In the genomic region with DNA sequence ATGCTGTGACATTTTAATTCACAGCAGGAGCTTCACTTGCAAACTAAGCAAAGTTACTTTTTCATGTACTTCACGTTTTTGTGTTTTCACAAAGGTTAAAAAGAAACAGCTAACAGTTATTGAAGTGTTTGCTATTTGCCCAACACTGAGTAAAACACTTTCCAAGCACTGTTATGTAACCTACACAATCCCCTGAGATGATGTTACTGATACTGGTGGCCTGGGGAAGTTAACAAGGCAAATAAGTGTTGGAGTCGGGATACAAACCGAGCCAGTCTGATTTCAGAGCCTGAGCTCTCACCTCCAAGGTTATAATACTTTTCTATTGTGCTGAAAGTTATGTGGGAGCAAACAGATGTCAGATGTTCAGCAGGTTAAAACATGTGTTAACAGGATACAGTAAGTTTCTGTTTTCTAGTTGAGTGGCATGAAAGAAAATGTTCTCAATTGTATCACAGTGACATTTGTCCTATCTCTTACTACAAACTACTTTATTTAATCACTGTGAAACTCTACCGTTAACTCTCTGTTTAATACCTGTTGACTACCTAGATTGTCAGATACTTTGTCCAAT, we compare ENCODE assay signal across 22 cellular contexts. TPM values are rescaled to one million over a fixed set of nuclear protein-coding genes. Genes with fewer than 3 reads are reported as not detected.
A peak's percentile ranks its signal among the peaks of the same experiment; 100 is the strongest.
DNase-seq lines count a peak whose midpoint lies in the region; ATAC-seq and TF ChIP-seq lines count a peak whose summit lies in the region.
"Had no signal": no experiment of that assay in that cellular context is flagged by ENCODE, and none has a peak within 500 bp of the region (broad histone marks: within the 10 kb centered on the region; RNA-seq: fewer than 3 reads in every experiment).

No MANE protein-coding gene starts in this region.

- no peak overlapping the region for H3K9ac ChIP-seq in MM.1S (ENCODE audit: low read length)
- H3K9ac ChIP-seq: KMS-11 had no signal

- no peak for TF ChIP-seq POLR2A in thyroid gland (IDR thresholded peaks at IDR 0.05)

- H3K79me2 ChIP-seq in MM.1S (ENCODE audit: low read length), result no peaks in the 10 kb centered on the region

- H3K9me3 ChIP-seq in MM.1S (replicated peaks; ENCODE audit: insufficient read depth, low read length) (no peaks in the 10 kb centered on the region), thyroid gland (no peaks in the 10 kb centered on the region)
- H3K9me3 ChIP-seq: adrenal gland had no signal

- H3K4me3 ChIP-seq in MM.1S (ENCODE audit: low read length) (no peak overlapping the region), thyroid gland (replicated peaks in 1 of 3) (no peak overlapping the region)
- H3K4me3 ChIP-seq: adrenal gland, spleen had no signal

- ATAC-seq in GM18520 (IDR thresholded peaks at IDR 0.05; ENCODE audit: unreplicated experiment) (peak; percentile 46), GM19468 (IDR thresholded peaks at IDR 0.05; ENCODE audit: extremely low read depth, unreplicated experiment) (peak; percentile 33), left lobe of liver (peak; percentile 70), left ventricle myocardium superior (no peak)
- ATAC-seq: esophagus mucosa had no signal

- 43 to 50% methylated on average over 4 of the region's 4 CpGs for WGBS in thyroid gland, 2 donors

- DNase-seq in MM.1S (peak; percentile 35), left lobe of liver (ENCODE audit: low spot score) (no peak), left ventricle myocardium superior (no peak), amniotic stem cell (lab: John Stamatoyannopoulos, UW) (no peak), thyroid gland (no peak)
- DNase-seq: activated gamma-delta T cell; effector memory CD4-positive, alpha-beta T cell; GOT3; spleen; stimulated activated CD4-positive, alpha-beta T cell treated with anti-CD3 and anti-CD28 coated beads, Interleukin-2, amount 100 ng/mL, for 48 hours had no signal

- H3F3A ChIP-seq in MM.1S (ENCODE audit: insufficient read depth, low read length), result peaks cover 8% of the 10 kb centered on the region; the same call in 1 of the 2 replicates

- intact Hi-C loops in left ventricle myocardium superior (cut with micrococcal nuclease) (loop anchor here (5.0 kb wide), 1 partner anchor 214 kb away; no protein-coding TSS in a partner anchor), thyroid gland (cut with DNase I) (no loop called here)

- TF ChIP-seq CTCF in MM.1S (IDR thresholded peaks at IDR 0.05; ENCODE audit: low read length) (no peak), thyroid gland (IDR thresholded peaks at IDR 0.05) (no peak)

- H2AFZ ChIP-seq in MM.1S (ENCODE audit: low read length), result no peak overlapping the region

- H3K9me2 ChIP-seq in MM.1S (replicated peaks; ENCODE audit: insufficient read depth, low read length), result no peaks in the 10 kb centered on the region

- H3K27ac ChIP-seq in MM.1S (ENCODE audit: low read length) (peak overlapping the region; percentile 5; the same call in 1 of the 2 replicates), thyroid gland (no peak overlapping the region)
- H3K27ac ChIP-seq: adrenal gland, brain microvascular endothelial cell, foreskin keratinocyte, KMS-11, spleen, VCaP had no signal

- H3K36me3 ChIP-seq in MM.1S (replicated peaks; ENCODE audit: insufficient read depth, low read length) (no peaks in the 10 kb centered on the region), thyroid gland (no peaks in the 10 kb centered on the region)
- H3K36me3 ChIP-seq: adrenal gland, brain microvascular endothelial cell, spleen had no signal

- H3K27me3 ChIP-seq in MM.1S (replicated peaks; ENCODE audit: insufficient read depth, low read length) (no peaks in the 10 kb centered on the region), thyroid gland (no peaks in the 10 kb centered on the region)
- H3K27me3 ChIP-seq: spleen had no signal

- H4K20me1 ChIP-seq in MM.1S (ENCODE audit: insufficient read depth, low read length), result no peaks in the 10 kb centered on the region

- H3K4me2 ChIP-seq in MM.1S (ENCODE audit: low read depth, low read length), result peak overlapping the region; percentile 18
- H3K4me2 ChIP-seq: KMS-11 had no signal

- H3K4me1 ChIP-seq in MM.1S (ENCODE audit: low read length), result peaks cover 29% of the 10 kb centered on the region
- H3K4me1 ChIP-seq in thyroid gland, result peaks cover 0 to 4% of the 10 kb centered on the region in 2 donors
- H3K4me1 ChIP-seq: adrenal gland had no signal

RNA-seq across cellular contexts. Expression of gene CXCL13, which starts 3.9 kb away (rescaled TPM):
- 52.3 TPM for total RNA-seq in left lobe of liver
- not detected for total RNA-seq in left ventricle myocardium superior
- 1 to 10 TPM in 1 of 4 donors, not detected in 3; 1.3 TPM for total RNA-seq in thyroid gland
- total RNA-seq: adrenal gland, Daoy, foreskin keratinocyte, mononuclear cell, osteocyte, temporal lobe had no signal

Comparison
In these comparisons a context has a peak if more than half of its experiments do, and no peak if none do; other contexts are left out.
1. RNA of gene CXCL13, which starts 3.9 kb away (total RNA-seq): 52.3 TPM in left lobe of liver (single experiment); not detected in left ventricle myocardium superior (single experiment) and 1.3 TPM in thyroid gland; every median in the first group is over 10 times any median in the second.